In genomic region chr6:122631571-122632249, GRCh38 we compare ENCODE assay signal across 16 cellular contexts. TPM values are rescaled to one million over a fixed set of nuclear protein-coding genes. Genes with fewer than 3 reads are reported as not detected.
DNase-seq lines count a peak whose midpoint lies in the region; ATAC-seq and TF ChIP-seq lines count a peak whose summit lies in the region.
"Had no signal": no experiment of that assay in that cellular context is flagged by ENCODE, and none has a peak within 500 bp of the region (broad histone marks: within the 10 kb centered on the region; RNA-seq: fewer than 3 reads in every experiment).

No MANE protein-coding gene starts in this region.

- H2AFZ ChIP-seq in GM23338 (no peak overlapping the region), mammary epithelial cell (ENCODE audit: low read depth, low read length) (no peak overlapping the region)

- CTCF ChIA-PET in mammary epithelial cell (lab: Charles Lee; ENCODE audit: low non-redundant PET): no interaction called here

- BruUV-seq in mammary epithelial cell (replicated peaks; lab: Mats Ljungman, UMichigan): no TSS peak

- intact Hi-C loops in mammary epithelial cell (cut with micrococcal nuclease): no loop called here

- no peak for ATAC-seq in GM23338
- ATAC-seq: HCT116 had no signal

- no peaks in the 10 kb centered on the region for H3K9me2 ChIP-seq in GM23338 (ENCODE audit: insufficient read depth)

- dilution Hi-C loops in mammary epithelial cell (cut with HindIII; ENCODE audit: low sequenced_read_pairs): no loop called here

- no peak overlapping the region for H3K27ac ChIP-seq in GM23338 (ENCODE audit: low read depth)
- H3K27ac ChIP-seq in mammary epithelial cell (ENCODE audit: insufficient read depth, low read depth, low read length): no peak overlapping the region
- H3K27ac ChIP-seq: BLaER1, HL-60 had no signal

- H4K20me1 ChIP-seq in GM23338 (replicated peaks; ENCODE audit: insufficient read depth) (no peaks in the 10 kb centered on the region; the same call in 1 of the 2 replicates), mammary epithelial cell (ENCODE audit: insufficient read depth, low read length) (no peaks in the 10 kb centered on the region)
- H4K20me1 ChIP-seq: BLaER1 had no signal

- H3K36me3 Mint-ChIP-seq in GM23338 (ENCODE audit: low read depth): peaks cover 18% of the 10 kb centered on the region
- peaks cover 16% of the 10 kb centered on the region for H3K36me3 Mint-ChIP-seq in nephron progenitor cell (ENCODE audit: low read depth)
- H3K36me3 Mint-ChIP-seq: CD4-positive, CD25-positive, alpha-beta regulatory T cell had no signal

- DNase-seq in GM23338 (ENCODE audit: low spot score): no peak
- DNase-seq in mammary epithelial cell: peak; percentile 51
- peak; percentile 46 for DNase-seq in fibroblast of peridontal ligament (ENCODE audit: extremely low read depth)
- no peak for DNase-seq in nephron progenitor cell
- DNase-seq in NCI-H345 (lab: John Stamatoyannopoulos, UW): no peak
- no peak for DNase-seq in ureter (ENCODE audit: low spot score)
- no peak for DNase-seq in NCI-H774 (lab: John Stamatoyannopoulos, UW)
- DNase-seq in activated CD4-positive, alpha-beta T cell treated with anti-CD3 and anti-CD28 coated beads, Interleukin-2, amount 50 U/mL, for 4 hours: no peak
- DNase-seq: 8988T; AML-193; Calu3; CD4-positive, CD25-positive, alpha-beta regulatory T cell; DMS 273 treated with DMSO at 0.1 percent for 48 hours had no signal

- H3K4me2 ChIP-seq in GM23338 (no peak overlapping the region), mammary epithelial cell (ENCODE audit: insufficient read depth, low read depth, low read length) (no peak overlapping the region)
- H3K4me2 ChIP-seq: BLaER1 had no signal

- H3K27ac Mint-ChIP-seq in GM23338 (0 out of 2 replicates have a peak overlapping the region, but pooled peaks have one; percentile 3), nephron progenitor cell (peak overlapping the region; percentile 23)
- H3K27ac Mint-ChIP-seq: CD4-positive, CD25-positive, alpha-beta regulatory T cell had no signal

- no peak overlapping the region for H3K4me3 ChIP-seq in GM23338
- H3K4me3 ChIP-seq in mammary epithelial cell (replicated peaks in 1 of 3; ENCODE audit: insufficient read depth in 1 of 3, low read depth in 2 of 3, low read length in 3 of 3): no peak overlapping the region
- H3K4me3 ChIP-seq: BLaER1 had no signal

- H3K4me1 Mint-ChIP-seq in GM23338: no peaks in the 10 kb centered on the region
- no peaks in the 10 kb centered on the region for H3K4me1 Mint-ChIP-seq in nephron progenitor cell
- H3K4me1 Mint-ChIP-seq: CD4-positive, CD25-positive, alpha-beta regulatory T cell had no signal

- WGBS in mammary epithelial cell (ENCODE audit: low coverage, missing lambda C conversion rate): 44% methylated on average over 3 of the region's 3 CpGs

- H3K9me3 ChIP-seq in mammary epithelial cell (replicated peaks; ENCODE audit: insufficient read depth, low read length): no peaks in the 10 kb centered on the region
- H3K9me3 ChIP-seq: BLaER1 had no signal

- H3K4me1 ChIP-seq in GM23338 (ENCODE audit: insufficient read depth): no peaks in the 10 kb centered on the region
- H3K4me1 ChIP-seq in mammary epithelial cell (ENCODE audit: insufficient read depth, low read length): no peaks in the 10 kb centered on the region
- H3K4me1 ChIP-seq: BLaER1 had no signal

- no peaks in the 10 kb centered on the region for H3K27me3 ChIP-seq in GM23338 (ENCODE audit: insufficient read depth)
- H3K27me3 ChIP-seq in mammary epithelial cell (ENCODE audit: insufficient read depth, low read length): no peaks in the 10 kb centered on the region
- H3K27me3 ChIP-seq: BLaER1 had no signal

- H3K9me3 Mint-ChIP-seq in GM23338: no peaks in the 10 kb centered on the region
- no peaks in the 10 kb centered on the region for H3K9me3 Mint-ChIP-seq in nephron progenitor cell

- H3K36me3 ChIP-seq in GM23338 (ENCODE audit: insufficient read depth) (0 out of 2 replicates have a peak, but pooled peaks cover 2% of the 10 kb centered on the region), mammary epithelial cell (ENCODE audit: insufficient read depth, low read length) (no peaks in the 10 kb centered on the region)
- H3K36me3 ChIP-seq: BLaER1 had no signal

- H3K4me3 Mint-ChIP-seq in GM23338 (no peak overlapping the region), nephron progenitor cell (no peak overlapping the region)
- H3K4me3 Mint-ChIP-seq: CD4-positive, CD25-positive, alpha-beta regulatory T cell had no signal

- H3F3A ChIP-seq in GM23338 (replicated peaks; ENCODE audit: low read depth): no peaks in the 10 kb centered on the region

- TF ChIP-seq CTCF in GM23338 (conservative IDR thresholded peaks at IDR 0.05; ENCODE audit: low read depth in 2 of 2) (no peak), mammary epithelial cell (conservative IDR thresholded peaks at IDR 0.05 in 1 of 2, IDR thresholded peaks at IDR 0.05 in 1 of 2; ENCODE audit: extremely low read depth in 1 of 2, insufficient read depth in 1 of 2, low read depth in 1 of 2, low read length in 2 of 2) (no peak), nephron progenitor cell (IDR thresholded peaks at IDR 0.05) (no peak)

- in situ Hi-C loops in mammary epithelial cell (cut with MboI; ENCODE audit: low sequenced_read_pairs in 2 of 2): no loop called here

- no peaks in the 10 kb centered on the region for H3K79me2 ChIP-seq in GM23338 (replicated peaks; ENCODE audit: insufficient read depth)
- no peaks in the 10 kb centered on the region for H3K79me2 ChIP-seq in mammary epithelial cell (ENCODE audit: insufficient read depth, low read length)

- no peak overlapping the region for H3K9ac ChIP-seq in mammary epithelial cell (ENCODE audit: insufficient read depth, low read length)
- H3K9ac ChIP-seq: BLaER1 had no signal

- H3K27me3 Mint-ChIP-seq in GM23338 (ENCODE audit: insufficient read depth, low read depth, poor library complexity) (no peaks in the 10 kb centered on the region), nephron progenitor cell (ENCODE audit: low read depth, poor library complexity) (no peaks in the 10 kb centered on the region)
- H3K27me3 Mint-ChIP-seq: CD4-positive, CD25-positive, alpha-beta regulatory T cell had no signal

TF ChIP-seq in GM23338, 12 proteins besides CTCF, POLR2A, EP300 and RAD21 (continues in another document):
- TF ChIP-seq ZNF462 (CRISPR knock-in tag; IDR thresholded peaks at IDR 0.05) (no peak), CREB1 (CRISPR knock-in tag; IDR thresholded peaks at IDR 0.05; ENCODE audit: low read depth) (no peak)

RNA-seq across cellular contexts. Expression of gene PKIB, which starts 21.5 kb away (rescaled TPM):
- 170 TPM in 2 replicates for total RNA-seq in GM23338 (2014; rRNA removed; shearing (Covaris generic))
- polyA plus RNA-seq in GM23338 (2016; fragmentation: Nextera tagmentation; extraction: Ambion mirVana) (125 and 128 TPM in 2 replicates), mammary epithelial cell (4.7 TPM)
- total RNA-seq in mammary epithelial cell (10 to 100 TPM in 1 of 2 donors, 1 to 10 TPM in 1; 1.8 to 24.2 TPM), ureter (3.5 TPM)
- polyA minus RNA-seq in mammary epithelial cell: 2.9 TPM

Comparison
In these comparisons a context has a peak if more than half of its experiments do, and no peak if none do; other contexts are left out.
1. DNase-seq: peak in mammary epithelial cell (single experiment) and fibroblast of peridontal ligament (single experiment); none in GM23338 (single experiment), nephron progenitor cell (single experiment), NCI-H345 (single experiment), ureter (single experiment), NCI-H774 (single experiment) and activated CD4-positive, alpha-beta T cell treated with anti-CD3 and anti-CD28 coated beads, Interleukin-2, amount 50 U/mL, for 4 hours (0 of 2).